Comparison of ENCODE assay signal across 18 cellular contexts in the genomic region with DNA sequence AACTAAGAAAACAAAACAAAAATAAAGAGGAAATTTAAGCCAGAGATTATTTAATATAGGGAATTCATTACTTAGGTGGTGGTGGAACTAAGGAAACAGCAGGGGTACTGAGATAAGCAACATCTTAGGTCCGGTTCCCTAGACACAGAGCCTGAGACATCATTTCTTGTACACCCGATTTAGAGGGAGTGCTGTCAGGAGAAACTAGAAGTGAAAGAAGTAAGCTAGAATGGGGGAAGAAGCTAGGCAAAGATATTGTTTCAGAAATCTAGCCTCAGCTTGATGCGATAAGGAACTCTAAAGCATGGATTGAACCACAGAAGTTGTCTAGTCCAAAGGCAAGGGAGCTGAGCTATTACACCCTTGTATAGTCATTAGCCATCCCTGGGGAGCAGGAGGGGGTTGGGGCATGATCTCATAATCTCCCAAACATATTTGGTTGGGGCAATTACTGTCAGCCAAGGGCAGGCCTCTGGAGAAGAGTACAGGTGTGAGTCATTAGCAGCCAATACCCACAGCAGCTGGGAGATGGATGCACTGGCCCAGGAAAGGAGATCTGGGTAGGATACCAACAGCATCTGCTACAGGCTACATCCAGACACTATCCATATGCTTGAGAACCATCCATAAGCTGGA.
A peak's percentile ranks its signal among the peaks of the same experiment; 100 is the strongest.
DNase-seq lines count a peak whose midpoint lies in the region; ATAC-seq, FAIRE-seq and TF ChIP-seq lines count a peak whose summit lies in the region.
"Had no signal": no experiment of that assay in that cellular context is flagged by ENCODE, and none has a peak within 500 bp of the region (broad histone marks: within the 10 kb centered on the region; RNA-seq: fewer than 3 reads in every experiment).

No MANE protein-coding gene starts in this region.

- H3K4me3 ChIP-seq in A673 (ENCODE audit: low read depth, low read length, poor library complexity, severe bottlenecking): no peak overlapping the region
- H3K4me3 ChIP-seq in bronchial epithelial cell (ENCODE audit: low read depth, low read length): no peak overlapping the region
- no peak overlapping the region for H3K4me3 ChIP-seq in left ventricle myocardium inferior
- H3K4me3 ChIP-seq in prostate gland: no peak overlapping the region
- no peak overlapping the region for H3K4me3 ChIP-seq in upper lobe of left lung
- H3K4me3 ChIP-seq: HAP-1 had no signal

- DNase-seq in A673 (ENCODE audit: low spot score) (peak; percentile 9), NCI-H524 treated with DMSO at 0.1 percent for 48 hours (lab: John Stamatoyannopoulos, UW) (peak; percentile 86), bronchial epithelial cell (ENCODE audit: low read depth) (peak; percentile 70), left ventricle myocardium inferior (no peak), prostate gland (ENCODE audit: low spot score) (no peak), upper lobe of left lung (no peak), WTC11 (ENCODE audit: low spot score) (no peak)
- DNase-seq: activated CD4-positive, alpha-beta memory T cell treated with anti-CD3 and anti-CD28 coated beads, Interleukin-2, amount 10 ng/mL, durations not matched to agents 7 days and 5 days; activated effector memory CD4-positive, alpha-beta T cell treated with anti-CD3 and anti-CD28 coated beads, Interleukin-2, amount 50 U/mL, for 16 hours; effector CD8-positive, alpha-beta T cell; natural killer cell; NCI-H1105; retina; stimulated activated CD4-positive, alpha-beta T cell treated with anti-CD3 and anti-CD28 coated beads, Interleukin-4, amount 100 ng/mL, for 1 hour had no signal

- H3K27me3 ChIP-seq in A673 (replicated peaks; ENCODE audit: insufficient read depth, low read depth, low read length, poor library complexity) (no peaks in the 10 kb centered on the region), bronchial epithelial cell (ENCODE audit: control insufficient read depth, insufficient read depth, low read length) (no peaks in the 10 kb centered on the region), left ventricle myocardium inferior (ENCODE audit: low read depth) (no peaks in the 10 kb centered on the region), prostate gland (replicated peaks; ENCODE audit: insufficient read depth) (no peaks in the 10 kb centered on the region), upper lobe of left lung (no peaks in the 10 kb centered on the region)

- peaks cover 8% of the 10 kb centered on the region; the same call in 1 of the 2 replicates for H3K9me3 Mint-ChIP-seq in WTC11
- H3K9me3 Mint-ChIP-seq: activated CD4-positive, alpha-beta memory T cell treated with anti-CD3 and anti-CD28 coated beads, Interleukin-2, amount 10 ng/mL, durations not matched to agents 7 days and 5 days; natural killer cell; stimulated activated memory B cell treated with anti-CD40 and anti-IgM and Interleukin-4, amounts not matched to agents 10 μg/mL and 1 μg/mL and 100 μg/mL, for 72 hours had no signal

- no peak for TF ChIP-seq EP300 in upper lobe of left lung (IDR thresholded peaks at IDR 0.05)

- H3K27ac ChIP-seq in A673 (ENCODE audit: low read depth, low read length, poor library complexity, severe bottlenecking) (no peak overlapping the region), left ventricle myocardium inferior (replicated peaks) (no peak overlapping the region), prostate gland (no peak overlapping the region), upper lobe of left lung (no peak overlapping the region)

- H3K27me3 Mint-ChIP-seq in WTC11 (ENCODE audit: low read depth): no peaks in the 10 kb centered on the region
- H3K27me3 Mint-ChIP-seq: activated CD4-positive, alpha-beta memory T cell treated with anti-CD3 and anti-CD28 coated beads, Interleukin-2, amount 10 ng/mL, durations not matched to agents 7 days and 5 days; stimulated activated memory B cell treated with anti-CD40 and anti-IgM and Interleukin-4, amounts not matched to agents 10 μg/mL and 1 μg/mL and 100 μg/mL, for 72 hours had no signal

- BruUV-seq in A673 (replicated peaks; lab: Mats Ljungman, UMichigan): no TSS peak

- TF ChIP-seq POLR2A in prostate gland (IDR thresholded peaks at IDR 0.05): no peak
- no peak for TF ChIP-seq POLR2A in upper lobe of left lung (IDR thresholded peaks at IDR 0.05)

- no peak overlapping the region for H3K27ac Mint-ChIP-seq in WTC11
- H3K27ac Mint-ChIP-seq: activated CD4-positive, alpha-beta memory T cell treated with anti-CD3 and anti-CD28 coated beads, Interleukin-2, amount 10 ng/mL, durations not matched to agents 7 days and 5 days; natural killer cell; stimulated activated memory B cell treated with anti-CD40 and anti-IgM and Interleukin-4, amounts not matched to agents 10 μg/mL and 1 μg/mL and 100 μg/mL, for 72 hours had no signal

- CTCF ChIA-PET in A673 (lab: Charles Lee): no interaction called here
- CTCF ChIA-PET in WTC11 (lab: Charles Lee): interaction anchor here (1.0 kb wide), 1 partner anchor 690 kb away, joined by 3 read pairs; no protein-coding TSS in a partner anchor

- no peak overlapping the region for H3K4me3 Mint-ChIP-seq in WTC11
- H3K4me3 Mint-ChIP-seq: activated CD4-positive, alpha-beta memory T cell treated with anti-CD3 and anti-CD28 coated beads, Interleukin-2, amount 10 ng/mL, durations not matched to agents 7 days and 5 days; natural killer cell; stimulated activated memory B cell treated with anti-CD40 and anti-IgM and Interleukin-4, amounts not matched to agents 10 μg/mL and 1 μg/mL and 100 μg/mL, for 72 hours had no signal

- intact Hi-C loops in A673 (cut with micrococcal nuclease; ENCODE audit: unreplicated experiment) (no loop called here), left ventricle myocardium inferior (cut with micrococcal nuclease) (no loop called here), prostate gland (cut with DNase I) (no loop called here)

- H3K4me1 ChIP-seq in A673 (ENCODE audit: insufficient read depth, low read length, poor library complexity, severe bottlenecking): no peaks in the 10 kb centered on the region
- H3K4me1 ChIP-seq in left ventricle myocardium inferior: peaks cover 3% of the 10 kb centered on the region
- H3K4me1 ChIP-seq in prostate gland (replicated peaks): no peaks in the 10 kb centered on the region
- H3K4me1 ChIP-seq in upper lobe of left lung: no peaks in the 10 kb centered on the region
- H3K4me1 ChIP-seq: HAP-1 had no signal

- TF ChIP-seq CTCF in A673 (conservative IDR thresholded peaks at IDR 0.05; ENCODE audit: low read depth, low read length) (no peak), bronchial epithelial cell (IDR thresholded peaks at IDR 0.05; ENCODE audit: insufficient read depth, low read length, severe bottlenecking) (no peak), left ventricle myocardium inferior (IDR thresholded peaks at IDR 0.05; ENCODE audit: borderline replicate concordance) (no peak), prostate gland (IDR thresholded peaks at IDR 0.05) (no peak), upper lobe of left lung (IDR thresholded peaks at IDR 0.05) (no peak), WTC11 (IDR thresholded peaks at IDR 0.05) (no peak)

- POLR2A ChIA-PET in A673 (lab: Charles Lee; ENCODE audit: low non-redundant PET): no interaction called here
- POLR2A ChIA-PET in WTC11 (lab: Charles Lee): interaction anchor here (0.6 kb wide), 1 partner anchor 195 kb away, joined by 5 read pairs; no protein-coding TSS in a partner anchor

- peaks cover 10% of the 10 kb centered on the region for H3K4me1 Mint-ChIP-seq in WTC11
- H3K4me1 Mint-ChIP-seq: activated CD4-positive, alpha-beta memory T cell treated with anti-CD3 and anti-CD28 coated beads, Interleukin-2, amount 10 ng/mL, durations not matched to agents 7 days and 5 days had no signal

- peak; percentile 32 for FAIRE-seq in bronchial epithelial cell (lab: Jason Lieb, UNC)
- FAIRE-seq: G401.6 had no signal

- ATAC-seq in GM18511 (IDR thresholded peaks at IDR 0.05; ENCODE audit: unreplicated experiment) (peak; percentile 46), upper lobe of left lung (ENCODE audit: low FRiP score in 2 of 2) (no peak), WTC11 (no peak)
- ATAC-seq: natural killer cell; stimulated activated memory B cell treated with anti-CD40 and anti-IgM and Interleukin-4, amounts not matched to agents 10 μg/mL and 1 μg/mL and 100 μg/mL, for 72 hours had no signal

- 90% methylated on average over 3 of the region's 3 CpGs for WGBS in prostate gland
- WGBS in upper lobe of left lung, 2 donors: 68 to 70% methylated on average over 3 of the region's 3 CpGs

- H3K36me3 ChIP-seq in A673 (ENCODE audit: insufficient read depth, low read length, poor library complexity, severe bottlenecking): no peaks in the 10 kb centered on the region
- no peaks in the 10 kb centered on the region for H3K36me3 ChIP-seq in bronchial epithelial cell (ENCODE audit: control insufficient read depth, insufficient read depth, low read length)
- peaks cover 3% of the 10 kb centered on the region for H3K36me3 ChIP-seq in left ventricle myocardium inferior
- no peaks in the 10 kb centered on the region for H3K36me3 ChIP-seq in prostate gland
- no peaks in the 10 kb centered on the region for H3K36me3 ChIP-seq in upper lobe of left lung
- H3K36me3 ChIP-seq: HAP-1 had no signal

- no peaks in the 10 kb centered on the region for H3K36me3 Mint-ChIP-seq in WTC11
- H3K36me3 Mint-ChIP-seq: natural killer cell had no signal

- H3K9me3 ChIP-seq in A673 (ENCODE audit: low read depth, low read length, poor library complexity, severe bottlenecking): no peaks in the 10 kb centered on the region
- no peaks in the 10 kb centered on the region for H3K9me3 ChIP-seq in left ventricle myocardium inferior (replicated peaks)
- H3K9me3 ChIP-seq in prostate gland: no peaks in the 10 kb centered on the region
- no peaks in the 10 kb centered on the region for H3K9me3 ChIP-seq in upper lobe of left lung
- H3K9me3 ChIP-seq: HAP-1 had no signal

TF ChIP-seq in WTC11, 78 proteins besides CTCF, POLR2A, EP300 and RAD21 (continues in another document):
- TF ChIP-seq, protein P1, sequence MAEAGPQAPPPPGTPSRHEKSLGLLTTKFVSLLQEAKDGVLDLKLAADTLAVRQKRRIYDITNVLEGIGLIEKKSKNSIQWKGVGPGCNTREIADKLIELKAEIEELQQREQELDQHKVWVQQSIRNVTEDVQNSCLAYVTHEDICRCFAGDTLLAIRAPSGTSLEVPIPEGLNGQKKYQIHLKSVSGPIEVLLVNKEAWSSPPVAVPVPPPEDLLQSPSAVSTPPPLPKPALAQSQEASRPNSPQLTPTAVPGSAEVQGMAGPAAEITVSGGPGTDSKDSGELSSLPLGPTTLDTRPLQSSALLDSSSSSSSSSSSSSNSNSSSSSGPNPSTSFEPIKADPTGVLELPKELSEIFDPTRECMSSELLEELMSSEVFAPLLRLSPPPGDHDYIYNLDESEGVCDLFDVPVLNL (CRISPR knock-in tag; IDR thresholded peaks at IDR 0.05; ENCODE audit: borderline replicate concordance, low read depth): no peak
- no peak for TF ChIP-seq NFE2L1 (CRISPR knock-in tag; IDR thresholded peaks at IDR 0.05)

Comparison
In these comparisons a context has a peak if more than half of its experiments do, and no peak if none do; other contexts are left out.
1. DNase-seq: peak in A673 (single experiment), NCI-H524 treated with DMSO at 0.1 percent for 48 hours (single experiment) and bronchial epithelial cell (single experiment); none in left ventricle myocardium inferior (single experiment), prostate gland (single experiment), upper lobe of left lung (0 of 2) and WTC11 (single experiment).